ENCODE assay signal across 28 cellular contexts in genomic region chr1:53469373-53469772, GRCh38. TPM values are rescaled to one million over a fixed set of nuclear protein-coding genes. Genes with fewer than 3 reads are reported as not detected.
"Had no signal": no experiment of that assay in that cellular context is flagged by ENCODE, and none has a peak within 500 bp of the region (broad histone marks: within the 10 kb centered on the region; RNA-seq: fewer than 3 reads in every experiment).

No MANE protein-coding gene starts in this region.

- H3K27me3 Mint-ChIP-seq: activated CD4-positive, alpha-beta T cell treated with anti-CD3 and anti-CD28 coated beads for 36 hours; activated naive CD8-positive, alpha-beta T cell had no signal

- H3K36me3 ChIP-seq: ovary, prostate gland, suprapubic skin, tibial artery, upper lobe of right lung had no signal

- H3K4me3 ChIP-seq: ovary, prostate gland, smooth muscle cell, suprapubic skin, tibial artery, upper lobe of right lung had no signal

- H3K4me3 Mint-ChIP-seq: activated CD4-positive, alpha-beta T cell treated with anti-CD3 and anti-CD28 coated beads for 36 hours; activated CD8-positive, alpha-beta T cell treated with anti-CD3 and anti-CD28 coated beads, Interleukin-2, amount 10 ng/mL, durations not matched to agents 7 days and 5 days; activated naive CD8-positive, alpha-beta T cell; brain; nephron progenitor cell; stimulated activated naive B cell treated with anti-CD40 and anti-IgM and Interleukin-4, amounts not matched to agents 10 μg/mL and 1 μg/mL and 100 μg/mL, for 72 hours; T-helper 1 cell treated with Interleukin-12 subunit alpha and Interleukin-12 subunit beta and Interleukin-4 antibody, amounts not matched to agents 30 μg/mL and 1 μg/mL, for 36 hours had no signal

- H3K9me3 Mint-ChIP-seq: brain; nephron progenitor cell; stimulated activated naive B cell treated with anti-CD40 and anti-IgM and Interleukin-4, amounts not matched to agents 10 μg/mL and 1 μg/mL and 100 μg/mL, for 72 hours; T-helper 1 cell treated with Interleukin-12 subunit alpha and Interleukin-12 subunit beta and Interleukin-4 antibody, amounts not matched to agents 30 μg/mL and 1 μg/mL, for 36 hours had no signal

- H3K4me1 ChIP-seq: prostate gland, tibial artery, upper lobe of right lung had no signal

- H3K36me3 Mint-ChIP-seq: activated naive CD8-positive, alpha-beta T cell; brain; stimulated activated naive B cell treated with anti-CD40 and anti-IgM and Interleukin-4, amounts not matched to agents 10 μg/mL and 1 μg/mL and 100 μg/mL, for 72 hours had no signal

- H3K27me3 ChIP-seq: ovary, suprapubic skin, upper lobe of right lung had no signal

- DNase-seq: activated CD4-positive, alpha-beta T cell treated with anti-CD3 and anti-CD28 coated beads for 36 hours; activated CD4-positive, CD25-positive, alpha-beta regulatory T cell; activated CD8-positive, alpha-beta T cell treated with anti-CD3 and anti-CD28 coated beads, Interleukin-2, amount 10 ng/mL, durations not matched to agents 7 days and 5 days; activated effector memory CD4-positive, alpha-beta T cell treated with Interleukin-2 at 50 U/mL for 16 hours; activated naive CD4-positive, alpha-beta T cell treated with Interleukin-2 at 50 U/mL for 16 hours; stimulated activated CD4-positive, alpha-beta T cell treated with anti-CD3 and anti-CD28 coated beads, Interleukin-15, amount 100 ng/mL, for 24 hours; stimulated activated CD4-positive, alpha-beta T cell treated with anti-CD3 and anti-CD28 coated beads, Interleukin-2, amount 100 ng/mL, for 24 hours; stimulated activated naive B cell treated with anti-CD40 and anti-IgM and Interleukin-4, amounts not matched to agents 10 μg/mL and 1 μg/mL and 100 μg/mL, for 72 hours; SW 1271; T1000 had no signal

- H3K9me3 ChIP-seq: ovary, prostate gland, suprapubic skin, tibial artery, upper lobe of right lung had no signal

- H3K27ac ChIP-seq: ovary, prostate gland, suprapubic skin, tibial artery, upper lobe of right lung had no signal

- H3K4me1 Mint-ChIP-seq: activated CD4-positive, alpha-beta T cell treated with anti-CD3 and anti-CD28 coated beads for 36 hours had no signal

- H3K27ac Mint-ChIP-seq: activated CD4-positive, alpha-beta T cell treated with anti-CD3 and anti-CD28 coated beads for 36 hours; activated CD8-positive, alpha-beta T cell treated with anti-CD3 and anti-CD28 coated beads, Interleukin-2, amount 10 ng/mL, durations not matched to agents 7 days and 5 days; activated naive CD8-positive, alpha-beta T cell; brain; nephron progenitor cell; stimulated activated naive B cell treated with anti-CD40 and anti-IgM and Interleukin-4, amounts not matched to agents 10 μg/mL and 1 μg/mL and 100 μg/mL, for 72 hours; T-helper 1 cell treated with Interleukin-12 subunit alpha and Interleukin-12 subunit beta and Interleukin-4 antibody, amounts not matched to agents 30 μg/mL and 1 μg/mL, for 36 hours had no signal

RNA-seq across cellular contexts. Expression of gene DMRTB1, which starts 10.2 kb away (rescaled TPM):
- total RNA-seq: activated CD8-positive, alpha-beta T cell treated with anti-CD3 and anti-CD28 coated beads, Interleukin-2, amount 10 ng/mL, durations not matched to agents 7 days and 5 days; cardiac septum; cerebellum; esophagus mucosa; kidney; left colon; liver; mucosa of gallbladder; ovary; smooth muscle cell; suprapubic skin; upper lobe of right lung had no signal
- polyA plus RNA-seq: adipose tissue, liver, smooth muscle cell had no signal
